18 cellular contexts compared by ENCODE assay signal in genomic region chr7:73832806-73833205, GRCh38. TPM values are rescaled to one million over a fixed set of nuclear protein-coding genes. Genes with fewer than 3 reads are reported as not detected.
DNase-seq lines count a peak whose midpoint lies in the region; ATAC-seq, FAIRE-seq and TF ChIP-seq lines count a peak whose summit lies in the region.
"Had no signal": no experiment of that assay in that cellular context is flagged by ENCODE, and none has a peak within 500 bp of the region (broad histone marks: within the 10 kb centered on the region; RNA-seq: fewer than 3 reads in every experiment).

No MANE protein-coding gene starts in this region.

- no peaks in the 10 kb centered on the region for H3K79me2 ChIP-seq in H9 (ENCODE audit: insufficient read depth, low read length)

- H3K18ac ChIP-seq in H9 (ENCODE audit: insufficient read length, low read depth, low read length), result no peak overlapping the region

- H3K27ac ChIP-seq in H9 (ENCODE audit: insufficient read length, low read depth, low read length) (no peak overlapping the region), RWPE2 (ENCODE audit: poor library complexity, severe bottlenecking) (peak overlapping the region; percentile 65), kidney (ENCODE audit: low read depth in 2 of 2, low read length in 2 of 2) (peak overlapping the region; percentile 83 to 99), stomach (peak overlapping the region in 3 of 5 donors; percentile 56 to 86 (median 74))

- TF ChIP-seq POLR2A in stomach (IDR thresholded peaks at IDR 0.05), result no peak

- H3K4me3 Mint-ChIP-seq in H9, result no peak overlapping the region

- WGBS in H9 (ENCODE audit: extremely low coverage, insufficient read length, low lambda C conversion rate), result no CpG with 5 or more reads among the region's 13 CpGs
- WGBS in stomach, 5 donors, result 43 to 58% (median 51%) methylated on average over 13 of the region's 13 CpGs

- peak overlapping the region; percentile 78 to 85 (median 80); a peak in 4 of 7 replicates for H3K27ac Mint-ChIP-seq in H9

- no peak overlapping the region for H2BK20ac ChIP-seq in H9 (ENCODE audit: low read depth, low read length, poor library complexity, severe bottlenecking)

- H3K14ac ChIP-seq in H9 (ENCODE audit: insufficient read depth, low read length), result peak overlapping the region; percentile 64; the same call in 1 of the 2 replicates

- H3K9ac ChIP-seq in H9 (ENCODE audit: extremely low read depth, insufficient read length, low read length), result peak overlapping the region; percentile 31
- peak overlapping the region in 1 of 2 donors; percentile 67 for H3K9ac ChIP-seq in kidney (ENCODE audit: low read length in 2 of 2)

- H3K23me2 ChIP-seq in H9 (ENCODE audit: insufficient read length, low read depth, low read length, poor library complexity, severe bottlenecking), result peaks cover 9% of the 10 kb centered on the region

- H4K91ac ChIP-seq in H9 (ENCODE audit: insufficient read length, low read depth, low read length), result no peak overlapping the region

- H2AFZ ChIP-seq in H9 (ENCODE audit: low read length), result no peak overlapping the region

- TF ChIP-seq CTCF in H9 (conservative IDR thresholded peaks at IDR 0.05) (no peak), RWPE2 (IDR thresholded peaks at IDR 0.05; ENCODE audit: poor library complexity, severe bottlenecking) (no peak), kidney (IDR thresholded peaks at IDR 0.05; ENCODE audit: borderline replicate concordance, extremely low read depth, insufficient read depth) (no peak), stomach (IDR thresholded peaks at IDR 0.05) (no peak)

- no peaks in the 10 kb centered on the region for H3K27me3 ChIP-seq in H9 (ENCODE audit: insufficient read depth, low read length)
- no peaks in the 10 kb centered on the region for H3K27me3 ChIP-seq in RWPE2 (ENCODE audit: insufficient read depth, poor library complexity, severe bottlenecking)
- peaks cover 0 to 65% (median 10%) of the 10 kb centered on the region in 3 donors for H3K27me3 ChIP-seq in stomach

- H3K9me3 Mint-ChIP-seq in H9, result peaks cover 0 to 4% of the 10 kb centered on the region in 2 experiments; a peak in 3 of 5 replicates

- peaks cover 9% of the 10 kb centered on the region; the same call in 1 of the 2 replicates for H3K27me3 Mint-ChIP-seq in H9 (ENCODE audit: low read depth)

- no peak overlapping the region for H3K56ac ChIP-seq in H9 (ENCODE audit: insufficient read length, low read depth, low read length)

- no peak overlapping the region for H4K8ac ChIP-seq in H9 (replicated peaks; ENCODE audit: insufficient read length, low read depth, low read length)

- intact Hi-C loops in kidney (cut with DNase I), result no loop called here
- intact Hi-C loops in stomach (cut with DNase I; ENCODE audit: low total_unique reads), result no loop called here

- peak; percentile 29 for DNase-seq in H9
- no peak for DNase-seq in RWPE2 (ENCODE audit: low spot score)
- DNase-seq in kidney, result no peak
- no peak for DNase-seq in stomach
- no peak for DNase-seq in SKM-1 (lab: John Stamatoyannopoulos, UW; ENCODE audit: unreplicated experiment)
- DNase-seq in NCI-H146 treated with DMSO at 0.1 percent for 48 hours (lab: John Stamatoyannopoulos, UW; ENCODE audit: unreplicated experiment), result no peak
- DNase-seq: activated effector memory CD4-positive, alpha-beta T cell treated with anti-CD3 and anti-CD28 coated beads, Interleukin-2, amount 50 U/mL, for 16 hours; anterior cingulate cortex; C1 segment of cervical spinal cord; cortex of kidney; Karpas-422; NCI-H146; stimulated activated naive CD8-positive, alpha-beta T cell treated with anti-CD3 and anti-CD28 coated beads, Interleukin-15, Interleukin-2, amounts not matched to agents 100 U/mL and 50 U/mL, for 24 hours had no signal

- H2BK5ac ChIP-seq in H9 (ENCODE audit: insufficient read length, low read length), result no peak overlapping the region

- ATAC-seq in RWPE2 (ENCODE audit: low read depth) (no peak), HG03571 (IDR thresholded peaks at IDR 0.05; ENCODE audit: unreplicated experiment) (no peak), HG02884 (IDR thresholded peaks at IDR 0.05; ENCODE audit: unreplicated experiment) (no peak)
- ATAC-seq: GM12878; stimulated activated naive CD8-positive, alpha-beta T cell treated with anti-CD3 and anti-CD28 coated beads, Interleukin-15, Interleukin-2, amounts not matched to agents 100 U/mL and 50 U/mL, for 24 hours had no signal

- H3K36me3 ChIP-seq in RWPE2 (ENCODE audit: low read depth), result no peaks in the 10 kb centered on the region
- H3K36me3 ChIP-seq in kidney (ENCODE audit: control insufficient read depth in 1 of 2, insufficient read depth in 2 of 2, low read length in 2 of 2), result no peaks in the 10 kb centered on the region
- H3K36me3 ChIP-seq in stomach, result no peaks in the 10 kb centered on the region

- no peak overlapping the region for H2AK5ac ChIP-seq in H9 (ENCODE audit: insufficient read length, low read length)

- H3T11ph ChIP-seq in H9 (ENCODE audit: low read length), result no peak overlapping the region

- no peak overlapping the region for H2BK12ac ChIP-seq in H9 (ENCODE audit: insufficient read length, low read depth, low read length)

- no peak overlapping the region for H3K4ac ChIP-seq in H9 (ENCODE audit: low read depth, low read length)

- no peak for FAIRE-seq in kidney (lab: Jason Lieb, UNC)
- FAIRE-seq: GM12878 had no signal

- peaks cover 2 to 7% (median 5%) of the 10 kb centered on the region in 3 experiments; a peak in 4 of 7 replicates for H3K36me3 Mint-ChIP-seq in H9 (ENCODE audit: insufficient read depth in 1 of 3, low read depth in 3 of 3)

- H2BK120ac ChIP-seq in H9 (ENCODE audit: low read depth, low read length, poor library complexity, severe bottlenecking), result no peak overlapping the region

- TF ChIP-seq EP300 in stomach (IDR thresholded peaks at IDR 0.05), result no peak

- H3K23ac ChIP-seq in H9 (ENCODE audit: insufficient read length, low read depth, low read length), result no peak overlapping the region

- no peaks in the 10 kb centered on the region for H4K20me1 ChIP-seq in H9 (ENCODE audit: control insufficient read depth, insufficient read depth, insufficient read length)

- no peak overlapping the region for H4K5ac ChIP-seq in H9 (ENCODE audit: insufficient read length, low read depth, low read length)

- H3K4me3 ChIP-seq in RWPE2 (ENCODE audit: severe bottlenecking) (no peak overlapping the region), kidney (ENCODE audit: low read length in 2 of 2) (peak overlapping the region; percentile 24 to 39), stomach (peak overlapping the region in 1 of 4 donors; percentile 46)
- H3K4me3 ChIP-seq: GM12878 had no signal

- peaks cover 15% of the 10 kb centered on the region for H3K4me1 ChIP-seq in H9 (ENCODE audit: insufficient read depth, low read length)
- peaks cover 45% of the 10 kb centered on the region for H3K4me1 ChIP-seq in RWPE2 (ENCODE audit: insufficient read depth, poor library complexity, severe bottlenecking)
- H3K4me1 ChIP-seq in kidney (ENCODE audit: control insufficient read depth in 1 of 2, insufficient read depth in 1 of 2, low read depth in 1 of 2, low read length in 2 of 2), result peaks cover 19 to 28% of the 10 kb centered on the region in 2 donors
- peaks cover 14 to 55% (median 51%) of the 10 kb centered on the region in 4 donors for H3K4me1 ChIP-seq in stomach

- H2BK15ac ChIP-seq in H9 (ENCODE audit: low read depth, low read length), result no peak overlapping the region

- H3K9me3 ChIP-seq in H9 (ENCODE audit: control insufficient read depth, low read depth, low read length) (no peaks in the 10 kb centered on the region), RWPE2 (ENCODE audit: severe bottlenecking) (no peaks in the 10 kb centered on the region), kidney (ENCODE audit: control insufficient read depth in 1 of 2, low read length in 2 of 2) (no peaks in the 10 kb centered on the region), stomach (no peaks in the 10 kb centered on the region)

- H3K79me1 ChIP-seq in H9 (ENCODE audit: insufficient read depth, low read depth, low read length, poor library complexity, severe bottlenecking), result no peaks in the 10 kb centered on the region

- peaks cover 52 to 58% of the 10 kb centered on the region in 2 experiments for H3K4me1 Mint-ChIP-seq in H9

- no peak overlapping the region for H3K4me2 ChIP-seq in H9 (ENCODE audit: insufficient read depth, insufficient read length, low read length)

RNA-seq across cellular contexts. Expression of gene CLDN4, which starts 2.0 kb away (rescaled TPM):
- total RNA-seq in H9 (2021) (15.5 and 15.6 TPM in 2 replicates), kidney (342 TPM), stomach (100 to 1,000 TPM in 1 of 5 donors, 10 to 100 TPM in 3, not detected in 1; 15.6 to 523 (median 17.3) TPM)
- polyA plus RNA-seq in kidney (ENCODE audit: insufficient read depth, low read depth, low replicate concordance) (82.6 TPM), stomach (10 to 100 TPM in 2 of 3 donors, 1 to 10 TPM in 1; 2.4 to 51.2 (median 36.1) TPM)
- total RNA-seq: activated CD8-positive, alpha-beta memory T cell treated with anti-CD3 and anti-CD28 coated beads for 36 hours; skeletal muscle tissue had no signal

RNA-seq across cellular contexts. Expression of gene METTL27, which starts 9.5 kb away (rescaled TPM):
- total RNA-seq in H9 (2021) (13.5 and 14.9 TPM in 2 replicates), kidney (19.3 TPM), stomach (1 to 10 TPM in 2 of 5 donors, under 1 TPM in 1, not detected in 2; 0.87 to 4.8 (median 3.0) TPM)
- polyA plus RNA-seq in kidney (ENCODE audit: insufficient read depth, low read depth, low replicate concordance) (12.9 TPM), stomach (under 1 TPM in 1 of 3 donors, not detected in 2; 0.80 TPM)

RNA-seq across cellular contexts. Expression of gene TMEM270, which starts 28.2 kb away (rescaled TPM):
- total RNA-seq in H9 (2021) (not detected in 2 replicates), kidney (0.50 TPM), stomach (not detected)
- polyA plus RNA-seq in kidney (ENCODE audit: insufficient read depth, low read depth, low replicate concordance) (not detected), stomach (not detected)
- total RNA-seq: activated CD8-positive, alpha-beta memory T cell treated with anti-CD3 and anti-CD28 coated beads for 36 hours; GM12878; skeletal muscle tissue had no signal
- polyA plus RNA-seq: GM12878 had no signal
